Comparison of ENCODE assay signal across 22 cellular contexts in genomic region chr7:155323001-155323638, GRCh38.
"Had no signal": no experiment of that assay in that cellular context is flagged by ENCODE, and none has a peak within 500 bp of the region (broad histone marks: within the 10 kb centered on the region; RNA-seq: fewer than 3 reads in every experiment).

No MANE protein-coding gene starts in this region.

- H3K27ac Mint-ChIP-seq: activated CD4-positive, alpha-beta T cell treated with anti-CD3 and anti-CD28 coated beads for 36 hours; activated naive CD8-positive, alpha-beta T cell treated with anti-CD3 and anti-CD28 coated beads, Interleukin-2, amount 10 ng/mL, durations not matched to agents 7 days and 5 days; endodermal cell; WTC11 had no signal

- H3K4me1 ChIP-seq: lower lobe of right lung, parathyroid adenoma, transverse colon, uterus had no signal

- H3K4me3 Mint-ChIP-seq: activated CD4-positive, alpha-beta T cell treated with anti-CD3 and anti-CD28 coated beads for 36 hours; activated naive CD8-positive, alpha-beta T cell treated with anti-CD3 and anti-CD28 coated beads, Interleukin-2, amount 10 ng/mL, durations not matched to agents 7 days and 5 days; activated T-cell treated with anti-CD3 and anti-CD28 coated beads, Interleukin-2, amount 50 U/mL, for 4 hours; endodermal cell; WTC11 had no signal

- H3K4me3 ChIP-seq: lower lobe of right lung, transverse colon, uterus had no signal

- H2AFZ ChIP-seq: parathyroid adenoma had no signal

- DNase-seq: activated CD4-positive, alpha-beta T cell treated with anti-CD3 and anti-CD28 coated beads for 36 hours; activated CD4-positive, alpha-beta T cell treated with anti-CD3 and anti-CD28 coated beads, Interleukin-2, amount 50 U/mL, for 4 hours; activated CD8-positive, alpha-beta memory T cell treated with anti-CD3 and anti-CD28 coated beads for 24 hours; activated CD8-positive, alpha-beta memory T cell treated with anti-CD3 and anti-CD28 coated beads, Interleukin-2, amount 50 U/mL, for 48 hours; activated naive CD4-positive, alpha-beta T cell treated with Interleukin-2 at 50 U/mL for 16 hours; activated naive CD8-positive, alpha-beta T cell treated with anti-CD3 and anti-CD28 coated beads, Interleukin-2, amount 10 ng/mL, durations not matched to agents 7 days and 5 days; activated T-cell treated with anti-CD3 and anti-CD28 coated beads, Interleukin-2, amount 50 U/mL, for 4 hours; cerebellar nuclear complex; cortex of kidney; endodermal cell; kidney; lower lobe of right lung; naive B cell; nucleus accumbens; right cardiac atrium; stimulated activated CD4-positive, alpha-beta T cell treated with anti-CD3 and anti-CD28 coated beads, Interleukin-4, amount 100 ng/mL, for 4 hours; T1000; transverse colon; uterus had no signal

- H3K36me3 ChIP-seq: lower lobe of right lung, transverse colon, uterus had no signal

- H3K36me3 Mint-ChIP-seq: WTC11 had no signal

- H3K9me3 Mint-ChIP-seq: endodermal cell, WTC11 had no signal

- H3K27ac ChIP-seq: lower lobe of right lung, parathyroid adenoma, transverse colon, uterus had no signal

- H3K79me2 ChIP-seq: parathyroid adenoma had no signal

- H3K9me3 ChIP-seq: lower lobe of right lung, transverse colon, uterus had no signal

- ATAC-seq: activated CD4-positive, alpha-beta T cell treated with anti-CD3 and anti-CD28 coated beads for 36 hours; activated T-cell treated with anti-CD3 and anti-CD28 coated beads, Interleukin-2, amount 50 U/mL, for 4 hours; left lobe of liver; lower lobe of right lung; WTC11 had no signal

- H3K27me3 ChIP-seq: uterus had no signal

- H3K9ac ChIP-seq: parathyroid adenoma had no signal

- H3K4me1 Mint-ChIP-seq: activated CD4-positive, alpha-beta T cell treated with anti-CD3 and anti-CD28 coated beads for 36 hours; activated naive CD8-positive, alpha-beta T cell treated with anti-CD3 and anti-CD28 coated beads, Interleukin-2, amount 10 ng/mL, durations not matched to agents 7 days and 5 days; naive B cell; WTC11 had no signal
